ENCODE assay signal across 8 cellular contexts in genomic region chr16:11619327-11619851, GRCh38. TPM values are rescaled to one million over a fixed set of nuclear protein-coding genes. Genes with fewer than 3 reads are reported as not detected.
DNase-seq lines count a peak whose midpoint lies in the region; ATAC-seq and TF ChIP-seq lines count a peak whose summit lies in the region.

No MANE protein-coding gene starts in this region.

- ATAC-seq in GM18511 (IDR thresholded peaks at IDR 0.05; ENCODE audit: unreplicated experiment): no peak

- no peak for TF ChIP-seq CTCF in HL-60 (IDR thresholded peaks at IDR 0.05; ENCODE audit: insufficient read depth, low read length)

- H3K27ac Mint-ChIP-seq in activated naive CD8-positive, alpha-beta T cell treated with anti-CD3 and anti-CD28 coated beads for 36 hours: peak overlapping the region; percentile 73

- no peaks in the 10 kb centered on the region for H3K27me3 ChIP-seq in HL-60 (ENCODE audit: insufficient read depth, poor library complexity, severe bottlenecking)

- H3K27ac ChIP-seq in HL-60 (replicated peaks): peak overlapping the region; percentile 30

- H3K9me3 Mint-ChIP-seq in activated naive CD8-positive, alpha-beta T cell treated with anti-CD3 and anti-CD28 coated beads for 36 hours: peaks cover 6% of the 10 kb centered on the region

- H3K27me3 Mint-ChIP-seq in activated naive CD8-positive, alpha-beta T cell treated with anti-CD3 and anti-CD28 coated beads for 36 hours: no peaks in the 10 kb centered on the region

- H3K4me3 Mint-ChIP-seq in activated naive CD8-positive, alpha-beta T cell treated with anti-CD3 and anti-CD28 coated beads for 36 hours: no peak overlapping the region

- peak; percentile 33 for DNase-seq in activated CD4-positive, alpha-beta T cell treated with anti-CD3 and anti-CD28 coated beads for 48 hours
- DNase-seq in activated CD4-positive, alpha-beta T cell treated with anti-CD3 and anti-CD28 coated beads, Interleukin-2, amount 50 U/mL, for 1 hour: no peak
- DNase-seq in HL-60 (ENCODE audit: low read depth in 1 of 2, low spot score in 1 of 2): peak in 1 of 2 experiments; percentile 75
- no peak for DNase-seq in activated naive CD8-positive, alpha-beta T cell treated with anti-CD3 and anti-CD28 coated beads for 36 hours
- DNase-seq in renal cortical epithelial cell (ENCODE audit: low read depth): peak; percentile 49
- no peak for DNase-seq in T1000 (lab: John Stamatoyannopoulos, UW)
- DNase-seq in ecto neural progenitor cell (ENCODE audit: low spot score): no peak

- peaks cover 10% of the 10 kb centered on the region for H3K36me3 Mint-ChIP-seq in activated naive CD8-positive, alpha-beta T cell treated with anti-CD3 and anti-CD28 coated beads for 36 hours

- no peak overlapping the region for H3K4me3 ChIP-seq in HL-60 (replicated peaks; ENCODE audit: insufficient read depth, low read length)

- peaks cover 50% of the 10 kb centered on the region for H3K4me1 Mint-ChIP-seq in activated naive CD8-positive, alpha-beta T cell treated with anti-CD3 and anti-CD28 coated beads for 36 hours

RNA-seq across cellular contexts. Expression of gene LITAF, which starts 32.7 kb away (rescaled TPM):
- total RNA-seq in activated naive CD8-positive, alpha-beta T cell treated with anti-CD3 and anti-CD28 coated beads for 36 hours: 100 to 1,000 TPM; 127 to 130 TPM
- 52.6 and 59.2 TPM in 2 replicates for total RNA-seq in renal cortical epithelial cell

RNA-seq across cellular contexts. Expression of gene SNN, which starts 48.9 kb away (rescaled TPM):
- 10 to 100 TPM; 10.3 to 11.2 TPM for total RNA-seq in activated naive CD8-positive, alpha-beta T cell treated with anti-CD3 and anti-CD28 coated beads for 36 hours
- total RNA-seq in renal cortical epithelial cell: 25.4 and 50.7 TPM in 2 replicates

Comparison
In these comparisons a context has a peak if more than half of its experiments do, and no peak if none do; other contexts are left out.
1. DNase-seq: peak in activated CD4-positive, alpha-beta T cell treated with anti-CD3 and anti-CD28 coated beads for 48 hours (single experiment) and renal cortical epithelial cell (single experiment); none in activated CD4-positive, alpha-beta T cell treated with anti-CD3 and anti-CD28 coated beads, Interleukin-2, amount 50 U/mL, for 1 hour (single experiment), activated naive CD8-positive, alpha-beta T cell treated with anti-CD3 and anti-CD28 coated beads for 36 hours (single experiment), T1000 (single experiment) and ecto neural progenitor cell (single experiment).